Comparison of ENCODE assay signal across 9 cellular contexts in genomic region chr15:33234019-33234418, GRCh38. TPM values are rescaled to one million over a fixed set of nuclear protein-coding genes. Genes with fewer than 3 reads are reported as not detected.
A peak's percentile ranks its signal among the peaks of the same experiment; 100 is the strongest.
DNase-seq lines count a peak whose midpoint lies in the region; TF ChIP-seq lines count a peak whose summit lies in the region.
"Had no signal": no experiment of that assay in that cellular context is flagged by ENCODE, and none has a peak within 500 bp of the region (broad histone marks: within the 10 kb centered on the region; RNA-seq: fewer than 3 reads in every experiment).

No MANE protein-coding gene starts in this region.

- no peaks in the 10 kb centered on the region for H3K9me3 Mint-ChIP-seq in activated naive CD8-positive, alpha-beta T cell treated with anti-CD3 and anti-CD28 coated beads for 36 hours

- no peak overlapping the region for H3K4me2 ChIP-seq in parathyroid adenoma (ENCODE audit: low read length)

- DNase-seq in SKM-1 treated with dmso at 0.1 percent for 144 hours (lab: John Stamatoyannopoulos, UW; ENCODE audit: unreplicated experiment) (peak; percentile 8), SKM-1 (lab: John Stamatoyannopoulos, UW; ENCODE audit: unreplicated experiment) (no peak), NCI-H460 (ENCODE audit: extremely low read depth, low read depth) (peak; percentile 45), dedifferentiated amniotic fluid mesenchymal stem cell (ENCODE audit: extremely low spot score) (peak; percentile 64), cortex of kidney (lab: John Stamatoyannopoulos, UW) (no peak)
- DNase-seq in activated naive CD8-positive, alpha-beta T cell treated with anti-CD3 and anti-CD28 coated beads for 36 hours = no peak
- no peak for DNase-seq in stimulated activated naive CD4-positive, alpha-beta T cell treated with Interleukin-2 at 50 U/mL for 16 hours (lab: John Stamatoyannopoulos, UW)

- H3K4me1 Mint-ChIP-seq in activated naive CD8-positive, alpha-beta T cell treated with anti-CD3 and anti-CD28 coated beads for 36 hours = no peaks in the 10 kb centered on the region

- H3K4me3 Mint-ChIP-seq in activated naive CD8-positive, alpha-beta T cell treated with anti-CD3 and anti-CD28 coated beads for 36 hours = no peak overlapping the region
- H3K4me3 Mint-ChIP-seq: activated naive CD8-positive, alpha-beta T cell had no signal

- peaks cover 27% of the 10 kb centered on the region for H3K27me3 Mint-ChIP-seq in activated naive CD8-positive, alpha-beta T cell treated with anti-CD3 and anti-CD28 coated beads for 36 hours

- no peaks in the 10 kb centered on the region for H3K36me3 Mint-ChIP-seq in activated naive CD8-positive, alpha-beta T cell treated with anti-CD3 and anti-CD28 coated beads for 36 hours
- H3K36me3 Mint-ChIP-seq: activated naive CD8-positive, alpha-beta T cell had no signal

- no peaks in the 10 kb centered on the region for H3K79me2 ChIP-seq in parathyroid adenoma

- TF ChIP-seq CTCF in parathyroid adenoma (IDR thresholded peaks at IDR 0.05) = peak; percentile 30

- H3K9me3 ChIP-seq in parathyroid adenoma (ENCODE audit: control insufficient read depth, low read length) = no peaks in the 10 kb centered on the region

- no peaks in the 10 kb centered on the region for H3K36me3 ChIP-seq in parathyroid adenoma (ENCODE audit: control insufficient read depth, insufficient read depth, low read length)

- no peak overlapping the region for H3K27ac Mint-ChIP-seq in activated naive CD8-positive, alpha-beta T cell treated with anti-CD3 and anti-CD28 coated beads for 36 hours
- H3K27ac Mint-ChIP-seq: activated naive CD8-positive, alpha-beta T cell had no signal

- no peak overlapping the region for H2AFZ ChIP-seq in parathyroid adenoma

- no peak overlapping the region for H3K9ac ChIP-seq in parathyroid adenoma

- no peak overlapping the region for H3K27ac ChIP-seq in parathyroid adenoma

- no peaks in the 10 kb centered on the region for H3K4me1 ChIP-seq in parathyroid adenoma

- no peaks in the 10 kb centered on the region for H3K27me3 ChIP-seq in parathyroid adenoma (ENCODE audit: control insufficient read depth, insufficient read depth, low read length)

- no peak overlapping the region for H3K4me3 ChIP-seq in parathyroid adenoma (ENCODE audit: low read depth, low read length)

RNA-seq across cellular contexts. Expression of gene FMN1, which starts 39.5 kb away (rescaled TPM):
- 0.89 and 1.4 TPM in 2 replicates for total RNA-seq in NCI-H460 (2014; rRNA removed; shearing (Covaris generic))
- polyA plus RNA-seq in NCI-H460 (2014; cell fraction: nucleus; rRNA removed) = 1.7 TPM in 1 of 2 replicates, not detected in the other
- total RNA-seq in activated naive CD8-positive, alpha-beta T cell treated with anti-CD3 and anti-CD28 coated beads for 36 hours = under 1 TPM; 0.14 to 0.31 TPM

Comparison
In these comparisons a context has a peak if more than half of its experiments do, and no peak if none do; other contexts are left out.
1. DNase-seq: peak in SKM-1 treated with dmso at 0.1 percent for 144 hours (single experiment), NCI-H460 (single experiment) and dedifferentiated amniotic fluid mesenchymal stem cell (single experiment); none in SKM-1 (single experiment), activated naive CD8-positive, alpha-beta T cell treated with anti-CD3 and anti-CD28 coated beads for 36 hours (single experiment), cortex of kidney (single experiment) and stimulated activated naive CD4-positive, alpha-beta T cell treated with Interleukin-2 at 50 U/mL for 16 hours (single experiment).